In genomic region chr5:78546597-78546996, GRCh38 we compare ENCODE assay signal across 1 cellular context.
TF ChIP-seq lines count a peak whose summit lies in the region.

No MANE protein-coding gene starts in this region.

TF ChIP-seq in HepG2, 621 proteins besides CTCF, POLR2A, EP300 and RAD21 (continued from another document and continues in another):
- TF ChIP-seq, protein P1, sequence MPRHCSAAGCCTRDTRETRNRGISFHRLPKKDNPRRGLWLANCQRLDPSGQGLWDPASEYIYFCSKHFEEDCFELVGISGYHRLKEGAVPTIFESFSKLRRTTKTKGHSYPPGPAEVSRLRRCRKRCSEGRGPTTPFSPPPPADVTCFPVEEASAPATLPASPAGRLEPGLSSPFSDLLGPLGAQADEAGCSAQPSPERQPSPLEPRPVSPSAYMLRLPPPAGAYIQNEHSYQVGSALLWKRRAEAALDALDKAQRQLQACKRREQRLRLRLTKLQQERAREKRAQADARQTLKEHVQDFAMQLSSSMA (CRISPR knock-in tag; IDR thresholded peaks at IDR 0.05): no peak
- TF ChIP-seq ZNF263 (CRISPR knock-in tag; IDR thresholded peaks at IDR 0.05): no peak
- TF ChIP-seq, protein P2, sequence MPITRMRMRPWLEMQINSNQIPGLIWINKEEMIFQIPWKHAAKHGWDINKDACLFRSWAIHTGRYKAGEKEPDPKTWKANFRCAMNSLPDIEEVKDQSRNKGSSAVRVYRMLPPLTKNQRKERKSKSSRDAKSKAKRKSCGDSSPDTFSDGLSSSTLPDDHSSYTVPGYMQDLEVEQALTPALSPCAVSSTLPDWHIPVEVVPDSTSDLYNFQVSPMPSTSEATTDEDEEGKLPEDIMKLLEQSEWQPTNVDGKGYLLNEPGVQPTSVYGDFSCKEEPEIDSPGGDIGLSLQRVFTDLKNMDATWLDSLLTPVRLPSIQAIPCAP (CRISPR knock-in tag; IDR thresholded peaks at IDR 0.05; ENCODE audit: low read depth): no peak
- TF ChIP-seq ZNF274 (CRISPR knock-in tag; IDR thresholded peaks at IDR 0.05): no peak
- TF ChIP-seq AKAP8 (CRISPR knock-in tag; IDR thresholded peaks at IDR 0.05): no peak
- TF ChIP-seq CENPT (CRISPR knock-in tag; IDR thresholded peaks at IDR 0.05; ENCODE audit: low read depth): no peak
- TF ChIP-seq KDM4B (CRISPR knock-in tag; IDR thresholded peaks at IDR 0.05): 0 out of 2 replicates have a peak, but pooled peaks have one; percentile 64
- TF ChIP-seq ATF5 (CRISPR knock-in tag; IDR thresholded peaks at IDR 0.05; ENCODE audit: low read depth): no peak
- TF ChIP-seq, protein P3, sequence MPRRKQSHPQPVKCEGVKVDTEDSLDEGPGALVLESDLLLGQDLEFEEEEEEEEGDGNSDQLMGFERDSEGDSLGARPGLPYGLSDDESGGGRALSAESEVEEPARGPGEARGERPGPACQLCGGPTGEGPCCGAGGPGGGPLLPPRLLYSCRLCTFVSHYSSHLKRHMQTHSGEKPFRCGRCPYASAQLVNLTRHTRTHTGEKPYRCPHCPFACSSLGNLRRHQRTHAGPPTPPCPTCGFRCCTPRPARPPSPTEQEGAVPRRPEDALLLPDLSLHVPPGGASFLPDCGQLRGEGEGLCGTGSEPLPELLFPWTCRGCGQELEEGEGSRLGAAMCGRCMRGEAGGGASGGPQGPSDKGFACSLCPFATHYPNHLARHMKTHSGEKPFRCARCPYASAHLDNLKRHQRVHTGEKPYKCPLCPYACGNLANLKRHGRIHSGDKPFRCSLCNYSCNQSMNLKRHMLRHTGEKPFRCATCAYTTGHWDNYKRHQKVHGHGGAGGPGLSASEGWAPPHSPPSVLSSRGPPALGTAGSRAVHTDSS (CRISPR knock-in tag; conservative IDR thresholded peaks at IDR 0.05): no peak
- TF ChIP-seq TBL1XR1 (IDR thresholded peaks at IDR 0.05; ENCODE audit: borderline replicate concordance, low read length, partially characterized antibody): peak; percentile 98
- TF ChIP-seq FOXM1 (CRISPR knock-in tag; IDR thresholded peaks at IDR 0.05): no peak
- no peak for TF ChIP-seq ZNF780A (CRISPR knock-in tag; IDR thresholded peaks at IDR 0.05)
- TF ChIP-seq ZNF576 (CRISPR knock-in tag; IDR thresholded peaks at IDR 0.05): no peak
- TF ChIP-seq ZNF687 (CRISPR knock-in tag; IDR thresholded peaks at IDR 0.05): no peak
- TF ChIP-seq, protein P4, sequence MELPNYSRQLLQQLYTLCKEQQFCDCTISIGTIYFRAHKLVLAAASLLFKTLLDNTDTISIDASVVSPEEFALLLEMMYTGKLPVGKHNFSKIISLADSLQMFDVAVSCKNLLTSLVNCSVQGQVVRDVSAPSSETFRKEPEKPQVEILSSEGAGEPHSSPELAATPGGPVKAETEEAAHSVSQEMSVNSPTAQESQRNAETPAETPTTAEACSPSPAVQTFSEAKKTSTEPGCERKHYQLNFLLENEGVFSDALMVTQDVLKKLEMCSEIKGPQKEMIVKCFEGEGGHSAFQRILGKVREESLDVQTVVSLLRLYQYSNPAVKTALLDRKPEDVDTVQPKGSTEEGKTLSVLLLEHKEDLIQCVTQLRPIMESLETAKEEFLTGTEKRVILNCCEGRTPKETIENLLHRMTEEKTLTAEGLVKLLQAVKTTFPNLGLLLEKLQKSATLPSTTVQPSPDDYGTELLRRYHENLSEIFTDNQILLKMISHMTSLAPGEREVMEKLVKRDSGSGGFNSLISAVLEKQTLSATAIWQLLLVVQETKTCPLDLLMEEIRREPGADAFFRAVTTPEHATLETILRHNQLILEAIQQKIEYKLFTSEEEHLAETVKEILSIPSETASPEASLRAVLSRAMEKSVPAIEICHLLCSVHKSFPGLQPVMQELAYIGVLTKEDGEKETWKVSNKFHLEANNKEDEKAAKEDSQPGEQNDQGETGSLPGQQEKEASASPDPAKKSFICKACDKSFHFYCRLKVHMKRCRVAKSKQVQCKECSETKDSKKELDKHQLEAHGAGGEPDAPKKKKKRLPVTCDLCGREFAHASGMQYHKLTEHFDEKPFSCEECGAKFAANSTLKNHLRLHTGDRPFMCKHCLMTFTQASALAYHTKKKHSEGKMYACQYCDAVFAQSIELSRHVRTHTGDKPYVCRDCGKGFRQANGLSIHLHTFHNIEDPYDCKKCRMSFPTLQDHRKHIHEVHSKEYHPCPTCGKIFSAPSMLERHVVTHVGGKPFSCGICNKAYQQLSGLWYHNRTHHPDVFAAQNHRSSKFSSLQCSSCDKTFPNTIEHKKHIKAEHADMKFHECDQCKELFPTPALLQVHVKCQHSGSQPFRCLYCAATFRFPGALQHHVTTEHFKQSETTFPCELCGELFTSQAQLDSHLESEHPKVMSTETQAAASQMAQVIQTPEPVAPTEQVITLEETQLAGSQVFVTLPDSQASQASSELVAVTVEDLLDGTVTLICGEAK (IDR thresholded peaks at IDR 0.05): no peak
- TF ChIP-seq, protein P4 (CRISPR knock-in tag; IDR thresholded peaks at IDR 0.05): no peak; the same call in 1 of the 2 replicates
- no peak for TF ChIP-seq ZNF552 (CRISPR knock-in tag; IDR thresholded peaks at IDR 0.05; ENCODE audit: borderline replicate concordance)
- TF ChIP-seq ETV5 (CRISPR knock-in tag; IDR thresholded peaks at IDR 0.05; ENCODE audit: borderline replicate concordance): peak; percentile 43; the same call in 1 of the 2 replicates
- no peak for TF ChIP-seq ZHX1 (CRISPR knock-in tag; IDR thresholded peaks at IDR 0.05; ENCODE audit: low read depth)
- no peak for TF ChIP-seq GTF3A (CRISPR knock-in tag; conservative IDR thresholded peaks at IDR 0.05)
- no peak for TF ChIP-seq ZNF10 (CRISPR knock-in tag; IDR thresholded peaks at IDR 0.05; ENCODE audit: borderline replicate concordance, low read depth)
- TF ChIP-seq MXI1 (IDR thresholded peaks at IDR 0.05; ENCODE audit: borderline replicate concordance, low read depth, low read length): no peak
- TF ChIP-seq DMAP1 (CRISPR knock-in tag; IDR thresholded peaks at IDR 0.05): no peak
- TF ChIP-seq, protein P5, sequence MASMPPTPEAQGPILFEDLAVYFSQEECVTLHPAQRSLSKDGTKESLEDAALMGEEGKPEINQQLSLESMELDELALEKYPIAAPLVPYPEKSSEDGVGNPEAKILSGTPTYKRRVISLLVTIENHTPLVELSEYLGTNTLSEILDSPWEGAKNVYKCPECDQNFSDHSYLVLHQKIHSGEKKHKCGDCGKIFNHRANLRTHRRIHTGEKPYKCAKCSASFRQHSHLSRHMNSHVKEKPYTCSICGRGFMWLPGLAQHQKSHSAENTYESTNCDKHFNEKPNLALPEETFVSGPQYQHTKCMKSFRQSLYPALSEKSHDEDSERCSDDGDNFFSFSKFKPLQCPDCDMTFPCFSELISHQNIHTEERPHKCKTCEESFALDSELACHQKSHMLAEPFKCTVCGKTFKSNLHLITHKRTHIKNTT (CRISPR knock-in tag; IDR thresholded peaks at IDR 0.05): no peak
- TF ChIP-seq ZNF432 (CRISPR knock-in tag; IDR thresholded peaks at IDR 0.05; ENCODE audit: borderline replicate concordance): no peak
- TF ChIP-seq TOPORS (CRISPR knock-in tag; IDR thresholded peaks at IDR 0.05): no peak
- TF ChIP-seq, protein P6, sequence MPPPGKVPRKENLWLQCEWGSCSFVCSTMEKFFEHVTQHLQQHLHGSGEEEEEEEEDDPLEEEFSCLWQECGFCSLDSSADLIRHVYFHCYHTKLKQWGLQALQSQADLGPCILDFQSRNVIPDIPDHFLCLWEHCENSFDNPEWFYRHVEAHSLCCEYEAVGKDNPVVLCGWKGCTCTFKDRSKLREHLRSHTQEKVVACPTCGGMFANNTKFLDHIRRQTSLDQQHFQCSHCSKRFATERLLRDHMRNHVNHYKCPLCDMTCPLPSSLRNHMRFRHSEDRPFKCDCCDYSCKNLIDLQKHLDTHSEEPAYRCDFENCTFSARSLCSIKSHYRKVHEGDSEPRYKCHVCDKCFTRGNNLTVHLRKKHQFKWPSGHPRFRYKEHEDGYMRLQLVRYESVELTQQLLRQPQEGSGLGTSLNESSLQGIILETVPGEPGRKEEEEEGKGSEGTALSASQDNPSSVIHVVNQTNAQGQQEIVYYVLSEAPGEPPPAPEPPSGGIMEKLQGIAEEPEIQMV (CRISPR knock-in tag; IDR thresholded peaks at IDR 0.05; ENCODE audit: low read depth): no peak
- no peak for TF ChIP-seq ZNF605 (CRISPR knock-in tag; IDR thresholded peaks at IDR 0.05)
- TF ChIP-seq, protein P7, sequence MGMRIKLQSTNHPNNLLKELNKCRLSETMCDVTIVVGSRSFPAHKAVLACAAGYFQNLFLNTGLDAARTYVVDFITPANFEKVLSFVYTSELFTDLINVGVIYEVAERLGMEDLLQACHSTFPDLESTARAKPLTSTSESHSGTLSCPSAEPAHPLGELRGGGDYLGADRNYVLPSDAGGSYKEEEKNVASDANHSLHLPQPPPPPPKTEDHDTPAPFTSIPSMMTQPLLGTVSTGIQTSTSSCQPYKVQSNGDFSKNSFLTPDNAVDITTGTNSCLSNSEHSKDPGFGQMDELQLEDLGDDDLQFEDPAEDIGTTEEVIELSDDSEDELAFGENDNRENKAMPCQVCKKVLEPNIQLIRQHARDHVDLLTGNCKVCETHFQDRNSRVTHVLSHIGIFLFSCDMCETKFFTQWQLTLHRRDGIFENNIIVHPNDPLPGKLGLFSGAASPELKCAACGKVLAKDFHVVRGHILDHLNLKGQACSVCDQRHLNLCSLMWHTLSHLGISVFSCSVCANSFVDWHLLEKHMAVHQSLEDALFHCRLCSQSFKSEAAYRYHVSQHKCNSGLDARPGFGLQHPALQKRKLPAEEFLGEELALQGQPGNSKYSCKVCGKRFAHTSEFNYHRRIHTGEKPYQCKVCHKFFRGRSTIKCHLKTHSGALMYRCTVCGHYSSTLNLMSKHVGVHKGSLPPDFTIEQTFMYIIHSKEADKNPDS (CRISPR knock-in tag; IDR thresholded peaks at IDR 0.05): no peak
